In genomic region chr1:60126733-60127132, GRCh38 we compare ENCODE assay signal across 15 cellular contexts. TPM values are rescaled to one million over a fixed set of nuclear protein-coding genes. Genes with fewer than 3 reads are reported as not detected.
DNase-seq lines count a peak whose midpoint lies in the region; FAIRE-seq and TF ChIP-seq lines count a peak whose summit lies in the region.
"Had no signal": no experiment of that assay in that cellular context is flagged by ENCODE, and none has a peak within 500 bp of the region (broad histone marks: within the 10 kb centered on the region; RNA-seq: fewer than 3 reads in every experiment).

No MANE protein-coding gene starts in this region.

- no peak for DNase-seq in D721Med (ENCODE audit: insufficient read length, low spot score)
- peak; percentile 8 for DNase-seq in LHCN-M2 (ENCODE audit: low read depth)
- DNase-seq in WERI-Rb-1: peak; percentile 60
- peak; percentile 7 for DNase-seq in medulla oblongata (ENCODE audit: extremely low spot score)
- DNase-seq in nephron progenitor cell: no peak
- no peak for DNase-seq in T1000 (lab: John Stamatoyannopoulos, UW)
- no peak for DNase-seq in T-helper 1 cell
- DNase-seq: activated CD4-positive, CD25-positive, alpha-beta regulatory T cell treated with anti-CD3 and anti-CD28 coated beads, Interleukin-2, amount 50 U/mL, for 72 hours; CD4-positive, alpha-beta memory T cell; central memory CD4-positive, alpha-beta T cell; NCI-H774 had no signal

- no peaks in the 10 kb centered on the region for H3K36me3 Mint-ChIP-seq in nephron progenitor cell (ENCODE audit: low read depth)
- H3K36me3 Mint-ChIP-seq: activated naive CD4-positive, alpha-beta T cell treated with anti-CD3 and anti-CD28 coated beads, Interleukin-2, amount 50 U/mL, for 72 hours; CD4-positive, alpha-beta memory T cell had no signal

- H3K27me3 ChIP-seq in WERI-Rb-1 (ENCODE audit: insufficient read depth, low read depth, severe bottlenecking): no peaks in the 10 kb centered on the region
- H3K27me3 ChIP-seq: hepatocyte had no signal

- H3K4me3 ChIP-seq in WERI-Rb-1 (ENCODE audit: low read depth, low read length): no peak overlapping the region
- H3K4me3 ChIP-seq: hepatocyte, lung had no signal

- no peaks in the 10 kb centered on the region for H3K27me3 Mint-ChIP-seq in nephron progenitor cell (ENCODE audit: low read depth, poor library complexity)
- H3K27me3 Mint-ChIP-seq: CD4-positive, alpha-beta memory T cell had no signal

- H3K9me3 ChIP-seq in WERI-Rb-1 (ENCODE audit: severe bottlenecking): no peaks in the 10 kb centered on the region

- H3K9me3 Mint-ChIP-seq in nephron progenitor cell: no peaks in the 10 kb centered on the region
- H3K9me3 Mint-ChIP-seq: CD4-positive, alpha-beta memory T cell had no signal

- no peaks in the 10 kb centered on the region for H3K4me1 Mint-ChIP-seq in nephron progenitor cell
- H3K4me1 Mint-ChIP-seq: CD4-positive, alpha-beta memory T cell had no signal

- H3K27ac ChIP-seq in WERI-Rb-1: no peak overlapping the region
- H3K27ac ChIP-seq: epithelial cell of prostate, hepatocyte had no signal

- peak; percentile 60 for FAIRE-seq in D721Med (lab: Jason Lieb, UNC)

- H3K36me3 ChIP-seq in WERI-Rb-1: no peaks in the 10 kb centered on the region

- TF ChIP-seq CTCF in D721Med (IDR thresholded peaks at IDR 0.05; ENCODE audit: insufficient read depth, missing control alignments): peak; percentile 49
- peak; percentile 61 for TF ChIP-seq CTCF in WERI-Rb-1 (IDR thresholded peaks at IDR 0.05; ENCODE audit: low read depth, low read length)
- TF ChIP-seq CTCF in nephron progenitor cell (IDR thresholded peaks at IDR 0.05): no peak

- no peak overlapping the region for H3K27ac Mint-ChIP-seq in nephron progenitor cell
- H3K27ac Mint-ChIP-seq: activated naive CD4-positive, alpha-beta T cell treated with anti-CD3 and anti-CD28 coated beads, Interleukin-2, amount 50 U/mL, for 72 hours; CD4-positive, alpha-beta memory T cell had no signal

- H3K4me3 Mint-ChIP-seq in nephron progenitor cell: no peak overlapping the region
- H3K4me3 Mint-ChIP-seq: CD4-positive, alpha-beta memory T cell had no signal

RNA-seq across cellular contexts. Expression of gene C1orf87, which starts 53.2 kb away (rescaled TPM):
- total RNA-seq in LHCN-M2 (2014; rRNA removed): not detected in 2 replicates
- polyA plus RNA-seq in LHCN-M2 (2012): not detected
- total RNA-seq: activated naive CD4-positive, alpha-beta T cell treated with anti-CD3 and anti-CD28 coated beads, Interleukin-2, amount 50 U/mL, for 72 hours; CD4-positive, alpha-beta memory T cell; hepatocyte had no signal
- polyA plus RNA-seq: CD4-positive, alpha-beta memory T cell; hepatocyte had no signal

Comparison
In these comparisons a context has a peak if more than half of its experiments do, and no peak if none do; other contexts are left out.
1. DNase-seq: peak in LHCN-M2 (single experiment), WERI-Rb-1 (single experiment) and medulla oblongata (single experiment); none in D721Med (single experiment), nephron progenitor cell (single experiment), T1000 (single experiment) and T-helper 1 cell (0 of 5).